In the genomic region with DNA sequence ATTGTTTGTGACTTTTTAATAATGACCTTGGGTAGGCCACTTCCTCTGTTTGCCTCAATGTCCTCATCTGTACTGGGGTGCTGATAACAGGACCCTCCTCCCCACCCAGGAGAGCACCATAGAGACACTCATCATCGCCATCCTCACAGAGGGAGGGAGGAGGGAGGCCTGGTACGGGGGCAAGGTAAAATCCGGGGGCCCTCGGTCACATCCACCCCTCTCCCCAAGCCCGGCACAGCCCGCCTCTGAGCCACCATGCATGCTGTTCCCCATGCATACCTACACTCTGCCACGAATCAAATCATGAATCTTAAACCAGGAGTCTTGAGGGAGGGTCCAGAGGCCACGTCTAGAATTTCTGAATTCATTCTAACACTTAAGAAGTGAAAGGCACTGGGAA, we compare ENCODE assay signal across 22 cellular contexts.
A peak's percentile ranks its signal among the peaks of the same experiment; 100 is the strongest.
DNase-seq lines count a peak whose midpoint lies in the region; ATAC-seq, FAIRE-seq and TF ChIP-seq lines count a peak whose summit lies in the region.
"Had no signal": no experiment of that assay in that cellular context is flagged by ENCODE, and none has a peak within 500 bp of the region (broad histone marks: within the 10 kb centered on the region; RNA-seq: fewer than 3 reads in every experiment).

No MANE protein-coding gene starts in this region.

- H3K36me3 ChIP-seq in WERI-Rb-1 (no peaks in the 10 kb centered on the region), kidney (ENCODE audit: control insufficient read depth in 1 of 2, insufficient read depth in 2 of 2, low read length in 2 of 2) (no peaks in the 10 kb centered on the region), spleen (no peaks in the 10 kb centered on the region)
- H3K36me3 ChIP-seq: MG63 had no signal

- no peak for DNase-seq in activated CD8-positive, alpha-beta T cell treated with anti-CD3 and anti-CD28 coated beads, Interleukin-2, amount 10 ng/mL, durations not matched to agents 7 days and 5 days
- DNase-seq in activated CD8-positive, alpha-beta T cell treated with anti-CD3 and anti-CD28 coated beads for 36 hours: no peak
- DNase-seq in WERI-Rb-1: peak; percentile 7
- DNase-seq in kidney: peak; percentile 31
- peak; percentile 57 for DNase-seq in spleen
- DNase-seq in sciatic nerve (ENCODE audit: low spot score): no peak
- DNase-seq: AML-193; CD4-positive, alpha-beta memory T cell; GOT3; HCEC 1CT; KG1; MG63; NCI-H1105 treated with DMSO at 0.1 percent for 48 hours; NCI-H2029; NCI-H446 treated with DMSO at 0.1 percent for 48 hours; NCI-H526; NK-92 treated with Interleukin-12 subunit alpha and Interleukin-12 subunit beta, amount 100 ng/mL, for 24 hours; PC-3 had no signal

- no peaks in the 10 kb centered on the region for H3K9me3 Mint-ChIP-seq in activated CD8-positive, alpha-beta T cell treated with anti-CD3 and anti-CD28 coated beads, Interleukin-2, amount 10 ng/mL, durations not matched to agents 7 days and 5 days (ENCODE audit: insufficient read depth)
- H3K9me3 Mint-ChIP-seq in activated CD8-positive, alpha-beta T cell treated with anti-CD3 and anti-CD28 coated beads for 36 hours: no peaks in the 10 kb centered on the region

- H3K27ac Mint-ChIP-seq in activated CD8-positive, alpha-beta T cell treated with anti-CD3 and anti-CD28 coated beads, Interleukin-2, amount 10 ng/mL, durations not matched to agents 7 days and 5 days: peak overlapping the region; percentile 57
- H3K27ac Mint-ChIP-seq in activated CD8-positive, alpha-beta T cell treated with anti-CD3 and anti-CD28 coated beads for 36 hours: no peak overlapping the region

- CTCF ChIA-PET in activated CD8-positive, alpha-beta T cell treated with anti-CD3 and anti-CD28 coated beads, Interleukin-2, amount 10 ng/mL, durations not matched to agents 7 days and 5 days (lab: Charles Lee): no interaction called here
- CTCF ChIA-PET in activated CD8-positive, alpha-beta T cell treated with anti-CD3 and anti-CD28 coated beads for 36 hours (lab: Charles Lee): no interaction called here

- no peaks in the 10 kb centered on the region for H3K27me3 ChIP-seq in WERI-Rb-1 (ENCODE audit: insufficient read depth, low read depth, severe bottlenecking)
- H3K27me3 ChIP-seq in spleen (replicated peaks in 1 of 7): no peaks in the 10 kb centered on the region
- H3K27me3 ChIP-seq: MG63 had no signal

- 67 to 91% (median 76%) methylated on average over 8 of the region's 8 CpGs for WGBS in spleen, 5 donors

- H3K4me1 ChIP-seq in kidney (ENCODE audit: control insufficient read depth in 1 of 2, insufficient read depth in 1 of 2, low read depth in 1 of 2, low read length in 2 of 2) (no peaks in the 10 kb centered on the region), spleen (peaks cover 0 to 16% (median 10%) of the 10 kb centered on the region in 6 donors)
- H3K4me1 ChIP-seq: Caco-2 had no signal

- H3K27me3 Mint-ChIP-seq in activated CD8-positive, alpha-beta T cell treated with anti-CD3 and anti-CD28 coated beads, Interleukin-2, amount 10 ng/mL, durations not matched to agents 7 days and 5 days (ENCODE audit: low read depth): no peaks in the 10 kb centered on the region
- H3K27me3 Mint-ChIP-seq in activated CD8-positive, alpha-beta T cell treated with anti-CD3 and anti-CD28 coated beads for 36 hours: no peaks in the 10 kb centered on the region

- intact Hi-C loops in activated CD8-positive, alpha-beta T cell treated with anti-CD3 and anti-CD28 coated beads for 36 hours (cut with micrococcal nuclease): no loop called here
- intact Hi-C loops in kidney (cut with DNase I): no loop called here
- intact Hi-C loops in spleen (cut with DNase I; ENCODE audit: low total_unique reads): no loop called here
- intact Hi-C loops in sciatic nerve (cut with DNase I): no loop called here

- TF ChIP-seq POLR2A in spleen (IDR thresholded peaks at IDR 0.05): no peak

- H3K9ac ChIP-seq in kidney (ENCODE audit: low read length in 2 of 2): no peak overlapping the region

- POLR2A ChIA-PET in activated CD8-positive, alpha-beta T cell treated with anti-CD3 and anti-CD28 coated beads, Interleukin-2, amount 10 ng/mL, durations not matched to agents 7 days and 5 days (lab: Charles Lee): no interaction called here
- POLR2A ChIA-PET in activated CD8-positive, alpha-beta T cell treated with anti-CD3 and anti-CD28 coated beads for 36 hours (lab: Charles Lee): no interaction called here

- H3K9me3 ChIP-seq in WERI-Rb-1 (ENCODE audit: severe bottlenecking) (no peaks in the 10 kb centered on the region), kidney (ENCODE audit: control insufficient read depth in 1 of 2, low read length in 2 of 2) (no peaks in the 10 kb centered on the region), spleen (peaks cover 0 to 4% (median 0%) of the 10 kb centered on the region in 8 donors)
- H3K9me3 ChIP-seq: Caco-2, MG63 had no signal

- peaks cover 14% of the 10 kb centered on the region for H3K4me1 Mint-ChIP-seq in activated CD8-positive, alpha-beta T cell treated with anti-CD3 and anti-CD28 coated beads, Interleukin-2, amount 10 ng/mL, durations not matched to agents 7 days and 5 days (ENCODE audit: low read depth)
- peaks cover 4% of the 10 kb centered on the region for H3K4me1 Mint-ChIP-seq in activated CD8-positive, alpha-beta T cell treated with anti-CD3 and anti-CD28 coated beads for 36 hours (ENCODE audit: low read depth)

- no peak for ATAC-seq in activated CD8-positive, alpha-beta T cell treated with anti-CD3 and anti-CD28 coated beads, Interleukin-2, amount 10 ng/mL, durations not matched to agents 7 days and 5 days
- ATAC-seq in activated CD8-positive, alpha-beta T cell treated with anti-CD3 and anti-CD28 coated beads for 36 hours: no peak
- no peak for ATAC-seq in HG03175 (IDR thresholded peaks at IDR 0.05; ENCODE audit: unreplicated experiment)
- no peak for ATAC-seq in sciatic nerve
- ATAC-seq: PC-3 had no signal

- no peak overlapping the region for H3K4me3 Mint-ChIP-seq in activated CD8-positive, alpha-beta T cell treated with anti-CD3 and anti-CD28 coated beads, Interleukin-2, amount 10 ng/mL, durations not matched to agents 7 days and 5 days
- H3K4me3 Mint-ChIP-seq in activated CD8-positive, alpha-beta T cell treated with anti-CD3 and anti-CD28 coated beads for 36 hours: no peak overlapping the region

- H3K4me3 ChIP-seq in WERI-Rb-1 (ENCODE audit: low read depth, low read length) (no peak overlapping the region), kidney (ENCODE audit: low read length in 2 of 2) (no peak overlapping the region), spleen (no peak overlapping the region)
- H3K4me3 ChIP-seq: MG63 had no signal

- no peak for TF ChIP-seq CTCF in activated CD8-positive, alpha-beta T cell treated with anti-CD3 and anti-CD28 coated beads for 36 hours (IDR thresholded peaks at IDR 0.05)
- TF ChIP-seq CTCF in WERI-Rb-1 (IDR thresholded peaks at IDR 0.05; ENCODE audit: low read depth, low read length) (no peak), kidney (IDR thresholded peaks at IDR 0.05; ENCODE audit: borderline replicate concordance, extremely low read depth, insufficient read depth) (no peak), spleen (IDR thresholded peaks at IDR 0.05 in 8 of 11, conservative IDR thresholded peaks at IDR 0.05 in 3 of 11) (no peak)

- H3K27ac ChIP-seq in WERI-Rb-1: peak overlapping the region; percentile 61
- H3K27ac ChIP-seq in kidney (ENCODE audit: low read depth in 2 of 2, low read length in 2 of 2): no peak overlapping the region
- no peak overlapping the region for H3K27ac ChIP-seq in spleen

- no peaks in the 10 kb centered on the region for H3K36me3 Mint-ChIP-seq in activated CD8-positive, alpha-beta T cell treated with anti-CD3 and anti-CD28 coated beads, Interleukin-2, amount 10 ng/mL, durations not matched to agents 7 days and 5 days (ENCODE audit: low read depth)
- no peaks in the 10 kb centered on the region for H3K36me3 Mint-ChIP-seq in activated CD8-positive, alpha-beta T cell treated with anti-CD3 and anti-CD28 coated beads for 36 hours (ENCODE audit: low read depth)
- H3K36me3 Mint-ChIP-seq: CD4-positive, alpha-beta memory T cell had no signal

- no peak for FAIRE-seq in kidney (lab: Jason Lieb, UNC)
- FAIRE-seq: A204.1, G401.6 had no signal

Comparison
In these comparisons a context has a peak if more than half of its experiments do, and no peak if none do; other contexts are left out.
1. DNase-seq: peak in WERI-Rb-1 (single experiment), kidney (single experiment) and spleen (single experiment); none in activated CD8-positive, alpha-beta T cell treated with anti-CD3 and anti-CD28 coated beads, Interleukin-2, amount 10 ng/mL, durations not matched to agents 7 days and 5 days (single experiment), activated CD8-positive, alpha-beta T cell treated with anti-CD3 and anti-CD28 coated beads for 36 hours (single experiment) and sciatic nerve (single experiment).